ENCODE assay signal across 25 cellular contexts in the genomic region with DNA sequence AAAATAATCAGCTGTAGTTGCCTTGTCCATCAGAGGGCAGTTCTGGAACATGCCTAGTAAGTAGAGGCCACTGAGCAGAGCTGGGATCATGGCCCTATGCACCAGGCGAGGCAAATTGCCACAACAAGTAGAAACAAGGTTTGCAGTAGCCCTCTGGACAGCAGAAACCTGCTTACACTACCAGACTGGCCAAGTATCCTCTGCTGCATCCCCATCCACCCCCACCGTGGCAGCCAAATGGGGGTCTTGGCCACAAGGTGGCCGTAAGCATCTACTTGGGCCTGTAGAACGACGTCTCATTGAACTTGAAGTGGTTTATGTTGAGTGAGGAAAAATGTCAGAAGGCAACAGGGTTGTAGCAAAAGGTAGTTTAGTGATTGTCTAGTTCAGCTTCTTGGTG.
DNase-seq lines count a peak whose midpoint lies in the region; ATAC-seq, FAIRE-seq and TF ChIP-seq lines count a peak whose summit lies in the region.
"Had no signal": no experiment of that assay in that cellular context is flagged by ENCODE, and none has a peak within 500 bp of the region (broad histone marks: within the 10 kb centered on the region; RNA-seq: fewer than 3 reads in every experiment).

No MANE protein-coding gene starts in this region.

- H3K79me2 ChIP-seq in H1 (ENCODE audit: control insufficient read depth in 1 of 2, insufficient read depth in 2 of 2, low read length in 2 of 2) = no peaks in the 10 kb centered on the region

- no peak overlapping the region for H2BK12ac ChIP-seq in H1 (ENCODE audit: low read depth, low read length)

- H3K18ac ChIP-seq in H1 (ENCODE audit: extremely low read depth, low read length) = no peak overlapping the region

- H3K4ac ChIP-seq in H1 (replicated peaks; ENCODE audit: insufficient read length, low read depth, low read length) = no peak overlapping the region

- WGBS in H1 (ENCODE audit: extremely low coverage in 1 of 2, insufficient coverage in 1 of 2, insufficient read length in 1 of 2, insufficient replicate concordance in 2 of 2, low coverage in 1 of 2, low lambda C conversion rate in 2 of 2, missing lambda C conversion rate in 1 of 2), 2 experiments = 93% methylated on average over 5 of the region's 5 CpGs; no CpG with 5 or more reads in 1 of the 2 experiments
- 85 to 92% methylated on average over 5 of the region's 5 CpGs for WGBS in body of pancreas, 2 donors

- H2AFZ ChIP-seq in H1 (ENCODE audit: low read length) = no peak overlapping the region

- H4K20me1 ChIP-seq in H1 (replicated peaks in 1 of 2; ENCODE audit: control insufficient read depth in 1 of 2, insufficient read depth in 2 of 2, low read length in 2 of 2) = no peaks in the 10 kb centered on the region

- H3K27ac Mint-ChIP-seq in activated CD8-positive, alpha-beta memory T cell treated with anti-CD3 and anti-CD28 coated beads, Interleukin-2, amount 10 ng/mL, durations not matched to agents 7 days and 5 days = no peak overlapping the region
- H3K27ac Mint-ChIP-seq in progenitor cell of endocrine pancreas = peak overlapping the region; percentile 43
- H3K27ac Mint-ChIP-seq: B cell; CD8-positive, alpha-beta T cell had no signal

- TF ChIP-seq CTCF in H1 (IDR thresholded peaks at IDR 0.05; ENCODE audit: control extremely low read depth in 1 of 3, insufficient read depth in 1 of 3, low read depth in 1 of 3, low read length in 3 of 3) = peak in 1 of 3 experiments; percentile 32; a peak in 1 of 4 replicates
- TF ChIP-seq CTCF in progenitor cell of endocrine pancreas (IDR thresholded peaks at IDR 0.05; ENCODE audit: unreplicated experiment) = no peak
- no peak for TF ChIP-seq CTCF in body of pancreas (IDR thresholded peaks at IDR 0.05)

- peak; percentile 11 for DNase-seq in activated CD8-positive, alpha-beta memory T cell treated with anti-CD3 and anti-CD28 coated beads for 24 hours
- DNase-seq in activated CD8-positive, alpha-beta memory T cell treated with anti-CD3 and anti-CD28 coated beads, Interleukin-2, amount 10 ng/mL, durations not matched to agents 7 days and 5 days = no peak
- DNase-seq in H1 (ENCODE audit: low read depth in 1 of 2, low spot score in 2 of 2) (peak in 1 of 2 experiments; percentile 46), progenitor cell of endocrine pancreas (ENCODE audit: low spot score, unreplicated experiment) (no peak), body of pancreas (no peak)
- DNase-seq: DMS79 treated with DMSO at 0.1 percent for 48 hours, HCEC 1CT, NCI-H1092, NCI-H1417 treated with DMSO at 0.1 percent for 48 hours, NCI-H187, NCI-H2081 treated with DMSO at 0.1 percent for 48 hours, NCI-H2171, NCI-H226, NCI-H510A, NCI-H69, Right ventricle myocardium superior, RPMI8226 had no signal

- POLR2A ChIA-PET in H1 (lab: Charles Lee; ENCODE audit: partially characterized antibody) = no interaction called here

- no peak overlapping the region for H3K14ac ChIP-seq in H1 (ENCODE audit: insufficient read length)

- CTCF ChIA-PET in activated CD8-positive, alpha-beta memory T cell treated with anti-CD3 and anti-CD28 coated beads, Interleukin-2, amount 10 ng/mL, durations not matched to agents 7 days and 5 days (lab: Charles Lee) = no interaction called here
- CTCF ChIA-PET in H1 (lab: Charles Lee; ENCODE audit: partially characterized antibody) = interaction anchor here (0.5 to 2.8 kb wide), 4 partner anchors 11 to 181 kb away, joined by 3 to 8 read pairs (median 3); no protein-coding TSS in a partner anchor

- no peak overlapping the region for H3K4me2 ChIP-seq in H1 (ENCODE audit: insufficient read depth in 1 of 2, low read depth in 2 of 2, low read length in 2 of 2)

- H3K27me3 Mint-ChIP-seq in activated CD8-positive, alpha-beta memory T cell treated with anti-CD3 and anti-CD28 coated beads, Interleukin-2, amount 10 ng/mL, durations not matched to agents 7 days and 5 days = no peaks in the 10 kb centered on the region
- H3K27me3 Mint-ChIP-seq in progenitor cell of endocrine pancreas = no peaks in the 10 kb centered on the region
- H3K27me3 Mint-ChIP-seq: B cell had no signal

- no peak for TF ChIP-seq EP300 in H1 (IDR thresholded peaks at IDR 0.05; ENCODE audit: borderline replicate concordance in 1 of 2, low read depth in 2 of 2, low read length in 2 of 2)

- no peak overlapping the region for H2BK20ac ChIP-seq in H1 (ENCODE audit: low read length)

- no peak overlapping the region for H2BK15ac ChIP-seq in H1 (ENCODE audit: low read length)

- H3K9me3 ChIP-seq in H1 (ENCODE audit: insufficient read depth in 2 of 2, low read depth in 1 of 2, low read length in 1 of 2) (no peaks in the 10 kb centered on the region), body of pancreas (no peaks in the 10 kb centered on the region)
- H3K9me3 ChIP-seq: SJSA1 had no signal

- no peak overlapping the region for H4K5ac ChIP-seq in H1 (ENCODE audit: insufficient read length, low read depth, low read length)

- TF ChIP-seq POLR2A in H1 (IDR thresholded peaks at IDR 0.05; ENCODE audit: control extremely low read depth in 1 of 2, low read depth in 2 of 2, low read length in 2 of 2) = no peak
- no peak for TF ChIP-seq POLR2A in body of pancreas (IDR thresholded peaks at IDR 0.05)

- H3K9me3 Mint-ChIP-seq in activated CD8-positive, alpha-beta memory T cell treated with anti-CD3 and anti-CD28 coated beads, Interleukin-2, amount 10 ng/mL, durations not matched to agents 7 days and 5 days (ENCODE audit: low read depth) = no peaks in the 10 kb centered on the region
- no peaks in the 10 kb centered on the region for H3K9me3 Mint-ChIP-seq in progenitor cell of endocrine pancreas (ENCODE audit: low read depth)
- H3K9me3 Mint-ChIP-seq: CD8-positive, alpha-beta T cell had no signal

- H3K4me3 ChIP-seq in H1 (ENCODE audit: extremely low read depth in 1 of 4, insufficient read depth in 2 of 4, low read depth in 3 of 4, low read length in 4 of 4) (no peak overlapping the region), body of pancreas (no peak overlapping the region)
- H3K4me3 ChIP-seq: SJSA1 had no signal

- H3K56ac ChIP-seq in H1 (replicated peaks; ENCODE audit: insufficient read length, low read depth, low read length) = no peak overlapping the region

- TF ChIP-seq RAD21 in H1 (IDR thresholded peaks at IDR 0.05 in 1 of 2, conservative IDR thresholded peaks at IDR 0.05 in 1 of 2; ENCODE audit: low read depth in 2 of 2, low read length in 2 of 2) = peak in 1 of 2 experiments; percentile 17; a peak in 1 of 4 replicates

- H3K4me1 ChIP-seq in H1 (replicated peaks in 1 of 4; ENCODE audit: control insufficient read depth in 3 of 4, insufficient read depth in 4 of 4, low read length in 3 of 4) (peaks cover 0 to 7% (median 0%) of the 10 kb centered on the region in 4 experiments; a peak in 3 of 7 replicates), body of pancreas (peaks cover 13% of the 10 kb centered on the region)
- H3K4me1 ChIP-seq: SJSA1 had no signal

- H3K4me3 Mint-ChIP-seq in activated CD8-positive, alpha-beta memory T cell treated with anti-CD3 and anti-CD28 coated beads, Interleukin-2, amount 10 ng/mL, durations not matched to agents 7 days and 5 days = no peak overlapping the region
- no peak overlapping the region for H3K4me3 Mint-ChIP-seq in progenitor cell of endocrine pancreas (ENCODE audit: low read depth)
- H3K4me3 Mint-ChIP-seq: B cell; CD8-positive, alpha-beta T cell had no signal

- no peak overlapping the region for H3K27ac ChIP-seq in H1 (ENCODE audit: low read depth, low read length)
- no peak overlapping the region for H3K27ac ChIP-seq in body of pancreas
- H3K27ac ChIP-seq: 22Rv1, C4-2B, SJSA1 had no signal

- H3K27me3 ChIP-seq in H1 (replicated peaks in 1 of 4; ENCODE audit: control insufficient read depth in 3 of 4, extremely low read depth in 1 of 4, insufficient read depth in 3 of 4, low read length in 3 of 4) (no peaks in the 10 kb centered on the region), body of pancreas (no peaks in the 10 kb centered on the region)
- H3K27me3 ChIP-seq: SJSA1 had no signal

- H3K36me3 ChIP-seq in H1 (ENCODE audit: control insufficient read depth in 2 of 4, insufficient read depth in 4 of 4, low read length in 3 of 4) (peaks cover 13 to 73% (median 36%) of the 10 kb centered on the region in 4 experiments), body of pancreas (replicated peaks in 1 of 2; ENCODE audit: insufficient read depth in 1 of 2, low read depth in 2 of 2) (peaks cover 6 to 39% of the 10 kb centered on the region in 2 donors)

- FAIRE-seq in H1 (lab: Jason Lieb, UNC) = peak; percentile 42
- FAIRE-seq: HepG2 had no signal

- no peaks in the 10 kb centered on the region; the same call in 1 of the 2 replicates for H3K79me1 ChIP-seq in H1 (ENCODE audit: low read depth, low read length)

- no peak for ATAC-seq in activated CD8-positive, alpha-beta memory T cell treated with anti-CD3 and anti-CD28 coated beads, Interleukin-2, amount 10 ng/mL, durations not matched to agents 7 days and 5 days
- ATAC-seq in body of pancreas (no peak), GM19351 (IDR thresholded peaks at IDR 0.05; ENCODE audit: unreplicated experiment) (no peak), HG03139 (IDR thresholded peaks at IDR 0.05; ENCODE audit: unreplicated experiment) (no peak)
- ATAC-seq: CD8-positive, alpha-beta T cell; HepG2 had no signal

- no peak overlapping the region for H4K91ac ChIP-seq in H1 (replicated peaks; ENCODE audit: insufficient read length, low read length)

- H2BK120ac ChIP-seq in H1 (replicated peaks; ENCODE audit: low read depth, low read length) = no peak overlapping the region

- H3K4me1 Mint-ChIP-seq in activated CD8-positive, alpha-beta memory T cell treated with anti-CD3 and anti-CD28 coated beads, Interleukin-2, amount 10 ng/mL, durations not matched to agents 7 days and 5 days = no peaks in the 10 kb centered on the region
- no peaks in the 10 kb centered on the region for H3K4me1 Mint-ChIP-seq in progenitor cell of endocrine pancreas (ENCODE audit: low read depth)
- H3K4me1 Mint-ChIP-seq: B cell had no signal

- H3K36me3 Mint-ChIP-seq in activated CD8-positive, alpha-beta memory T cell treated with anti-CD3 and anti-CD28 coated beads, Interleukin-2, amount 10 ng/mL, durations not matched to agents 7 days and 5 days = no peaks in the 10 kb centered on the region
- peaks cover 56% of the 10 kb centered on the region for H3K36me3 Mint-ChIP-seq in progenitor cell of endocrine pancreas (ENCODE audit: insufficient read depth)

- H3K23me2 ChIP-seq in H1 (ENCODE audit: low read depth, low read length) = no peaks in the 10 kb centered on the region

- intact Hi-C loops in body of pancreas (cut with DNase I) = no loop called here

- H2BK5ac ChIP-seq in H1 (ENCODE audit: low read depth, low read length) = no peak overlapping the region

- no peak overlapping the region for H3K9ac ChIP-seq in H1 (replicated peaks in 1 of 4; ENCODE audit: extremely low read depth in 1 of 4, low read depth in 3 of 4, low read length in 3 of 4)

- H2AK5ac ChIP-seq in H1 (ENCODE audit: low read depth, low read length) = no peak overlapping the region

- no peak overlapping the region for H4K8ac ChIP-seq in H1 (ENCODE audit: extremely low read depth, insufficient read depth, low read length)

- H3K23ac ChIP-seq in H1 (ENCODE audit: insufficient read length) = no peak overlapping the region

TF ChIP-seq in H1, 55 proteins besides CTCF, POLR2A, EP300 and RAD21:
- no peak for TF ChIP-seq PHF8 (conservative IDR thresholded peaks at IDR 0.05; ENCODE audit: low read depth, low read length)
- no peak for TF ChIP-seq SRF (IDR thresholded peaks at IDR 0.05; ENCODE audit: low read depth, low read length)
TF ChIP-seq in H1: peak in this region for 0.
